ENCODE assay signal across 8 cellular contexts in the genomic region with DNA sequence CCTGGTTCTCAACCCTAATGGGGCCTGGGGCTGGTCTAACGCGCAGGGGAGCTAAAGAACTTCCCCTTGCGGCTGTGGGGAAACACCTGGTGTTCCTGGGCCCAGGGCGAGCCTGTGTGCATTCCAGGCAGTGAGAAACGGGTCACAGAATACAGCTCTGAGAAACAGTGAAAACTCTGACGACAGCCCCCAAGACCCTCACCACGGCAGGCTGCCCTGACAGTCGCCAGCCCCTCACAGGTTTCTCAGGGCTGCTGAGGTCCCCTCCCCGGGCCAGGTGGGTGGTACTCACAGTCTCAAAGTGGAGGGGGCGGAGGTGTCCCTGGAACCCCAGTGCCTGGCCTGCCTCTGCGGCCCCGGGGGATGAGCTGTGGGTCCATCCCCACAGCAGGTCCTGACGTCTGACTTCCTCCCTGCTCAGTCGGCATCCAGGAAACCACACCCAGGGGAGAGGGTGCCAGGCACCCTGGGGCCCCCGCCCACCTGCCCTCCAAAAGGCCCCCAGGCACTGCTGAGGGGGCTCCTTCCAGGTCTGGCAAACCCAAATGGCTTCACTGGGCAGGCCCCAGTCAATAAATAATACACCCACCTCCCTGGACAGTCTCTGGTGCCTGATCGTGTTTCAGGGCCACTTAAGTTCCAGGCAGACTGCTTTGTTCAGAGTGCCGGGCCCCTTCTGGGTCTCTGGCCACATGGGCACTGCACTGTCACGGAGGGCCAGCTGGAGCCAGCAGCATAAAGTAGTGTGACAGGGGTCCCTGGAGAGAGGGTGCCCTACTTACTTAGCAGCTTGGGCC. TPM values are rescaled to one million over a fixed set of nuclear protein-coding genes. Genes with fewer than 3 reads are reported as not detected.
DNase-seq lines count a peak whose midpoint lies in the region; ATAC-seq and TF ChIP-seq lines count a peak whose summit lies in the region.

No MANE protein-coding gene starts in this region.

- no peaks in the 10 kb centered on the region for H4K20me1 ChIP-seq in DOHH2 (ENCODE audit: control insufficient read depth, insufficient read depth, low read depth, low read length)

- H3K4me1 ChIP-seq in DOHH2 (ENCODE audit: control insufficient read depth, low read length), result peaks cover 73% of the 10 kb centered on the region
- H3K4me1 ChIP-seq in gastroesophageal sphincter, result peaks cover 0 to 49% (median 7%) of the 10 kb centered on the region in 3 donors

- TF ChIP-seq CTCF in DOHH2 (IDR thresholded peaks at IDR 0.05; ENCODE audit: low read depth, low read length, poor library complexity, severe bottlenecking), result no peak
- TF ChIP-seq CTCF in gastroesophageal sphincter (IDR thresholded peaks at IDR 0.05), result no peak

- H3K9me3 ChIP-seq in DOHH2 (ENCODE audit: control insufficient read depth, insufficient read depth, low read length) (no peaks in the 10 kb centered on the region), gastroesophageal sphincter (no peaks in the 10 kb centered on the region)

- H3K9me2 ChIP-seq in DOHH2 (replicated peaks; ENCODE audit: control insufficient read depth, low read length), result no peaks in the 10 kb centered on the region

- H3K4me3 ChIP-seq in DOHH2 (ENCODE audit: low read length), result peak overlapping the region; percentile 72
- peak overlapping the region in 1 of 2 donors; percentile 31 for H3K4me3 ChIP-seq in gastroesophageal sphincter

- H3K4me1 Mint-ChIP-seq in activated CD4-positive, alpha-beta T cell treated with anti-CD3 and anti-CD28 coated beads, Interleukin-2, amount 10 ng/mL, durations not matched to agents 7 days and 5 days, result peaks cover 57% of the 10 kb centered on the region
- peaks cover 63 to 95% of the 10 kb centered on the region in 2 donors for H3K4me1 Mint-ChIP-seq in stimulated activated naive B cell treated with anti-CD40 and anti-IgM and Interleukin-4, amounts not matched to agents 10 μg/mL and 1 μg/mL and 100 μg/mL, for 72 hours

- TF ChIP-seq POLR2A in gastroesophageal sphincter (IDR thresholded peaks at IDR 0.05), result peak; percentile 16 to 37

- H3K36me3 Mint-ChIP-seq in activated CD4-positive, alpha-beta T cell treated with anti-CD3 and anti-CD28 coated beads, Interleukin-2, amount 10 ng/mL, durations not matched to agents 7 days and 5 days (ENCODE audit: low read depth), result peaks cover 18% of the 10 kb centered on the region
- H3K36me3 Mint-ChIP-seq in stimulated activated naive B cell treated with anti-CD40 and anti-IgM and Interleukin-4, amounts not matched to agents 10 μg/mL and 1 μg/mL and 100 μg/mL, for 72 hours, result peaks cover 14 to 26% of the 10 kb centered on the region in 2 donors

- H3K27me3 ChIP-seq in DOHH2 (ENCODE audit: control insufficient read depth, low read length) (peaks cover 3% of the 10 kb centered on the region; the same call in 1 of the 2 replicates), gastroesophageal sphincter (no peaks in the 10 kb centered on the region)

- POLR2A ChIA-PET in activated CD4-positive, alpha-beta T cell treated with anti-CD3 and anti-CD28 coated beads, Interleukin-2, amount 10 ng/mL, durations not matched to agents 7 days and 5 days (lab: Charles Lee), result no interaction called here

- H3F3A ChIP-seq in DOHH2 (ENCODE audit: control insufficient read depth, insufficient read depth), result peaks cover 34% of the 10 kb centered on the region

- H3K36me3 ChIP-seq in DOHH2 (ENCODE audit: control insufficient read depth, low read length), result no peaks in the 10 kb centered on the region; the same call in none of the 2 replicates
- H3K36me3 ChIP-seq in gastroesophageal sphincter, result no peaks in the 10 kb centered on the region

- peak overlapping the region; percentile 78 for H3K4me3 Mint-ChIP-seq in activated CD4-positive, alpha-beta T cell treated with anti-CD3 and anti-CD28 coated beads, Interleukin-2, amount 10 ng/mL, durations not matched to agents 7 days and 5 days
- H3K4me3 Mint-ChIP-seq in stimulated activated naive B cell treated with anti-CD40 and anti-IgM and Interleukin-4, amounts not matched to agents 10 μg/mL and 1 μg/mL and 100 μg/mL, for 72 hours, result peak overlapping the region; percentile 81 to 86

- CTCF ChIA-PET in activated CD4-positive, alpha-beta T cell treated with anti-CD3 and anti-CD28 coated beads, Interleukin-2, amount 10 ng/mL, durations not matched to agents 7 days and 5 days (lab: Charles Lee), result interaction anchor here (0.9 to 2.8 kb wide), 6 partner anchors 10 to 378 kb away, joined by 3 to 10 read pairs (median 4); no protein-coding TSS in a partner anchor

- H3K79me2 ChIP-seq in DOHH2 (ENCODE audit: control insufficient read depth, low read length), result no peaks in the 10 kb centered on the region

- peak; percentile 68 for DNase-seq in activated CD4-positive, alpha-beta T cell treated with anti-CD3 and anti-CD28 coated beads, Interleukin-2, amount 10 ng/mL, durations not matched to agents 7 days and 5 days
- DNase-seq in stimulated activated naive B cell treated with anti-CD40 and anti-IgM and Interleukin-4, amounts not matched to agents 10 μg/mL and 1 μg/mL and 100 μg/mL, for 72 hours, result peak; percentile 82
- DNase-seq in pons (ENCODE audit: low spot score), result no peak
- no peak for DNase-seq in GM19240 (ENCODE audit: insufficient read length, low spot score)
- DNase-seq in GF-D8 (lab: John Stamatoyannopoulos, UW), result no peak

- H3K27ac ChIP-seq in DOHH2 (ENCODE audit: low read depth, low read length) (peak overlapping the region; percentile 89), gastroesophageal sphincter (peak overlapping the region; percentile 10 to 79 (median 69))

- H3K27me3 Mint-ChIP-seq in activated CD4-positive, alpha-beta T cell treated with anti-CD3 and anti-CD28 coated beads, Interleukin-2, amount 10 ng/mL, durations not matched to agents 7 days and 5 days, result no peaks in the 10 kb centered on the region
- H3K27me3 Mint-ChIP-seq in stimulated activated naive B cell treated with anti-CD40 and anti-IgM and Interleukin-4, amounts not matched to agents 10 μg/mL and 1 μg/mL and 100 μg/mL, for 72 hours, result no peaks in the 10 kb centered on the region

- no CpG with 5 or more reads among the region's 18 CpGs for WGBS in gastroesophageal sphincter (ENCODE audit: low coverage in 1 of 2), 2 donors

- no peak for TF ChIP-seq EP300 in gastroesophageal sphincter (IDR thresholded peaks at IDR 0.05)

- peak overlapping the region; percentile 99 for H3K27ac Mint-ChIP-seq in activated CD4-positive, alpha-beta T cell treated with anti-CD3 and anti-CD28 coated beads, Interleukin-2, amount 10 ng/mL, durations not matched to agents 7 days and 5 days
- peak overlapping the region; percentile 93 for H3K27ac Mint-ChIP-seq in stimulated activated naive B cell treated with anti-CD40 and anti-IgM and Interleukin-4, amounts not matched to agents 10 μg/mL and 1 μg/mL and 100 μg/mL, for 72 hours

- no peaks in the 10 kb centered on the region for H3K9me3 Mint-ChIP-seq in activated CD4-positive, alpha-beta T cell treated with anti-CD3 and anti-CD28 coated beads, Interleukin-2, amount 10 ng/mL, durations not matched to agents 7 days and 5 days
- H3K9me3 Mint-ChIP-seq in stimulated activated naive B cell treated with anti-CD40 and anti-IgM and Interleukin-4, amounts not matched to agents 10 μg/mL and 1 μg/mL and 100 μg/mL, for 72 hours, result no peaks in the 10 kb centered on the region

- peak overlapping the region; percentile 96 for H3K4me2 ChIP-seq in DOHH2 (ENCODE audit: low read length)

- ATAC-seq in HG02973 (IDR thresholded peaks at IDR 0.05; ENCODE audit: unreplicated experiment), result peak; percentile 22
- peak; percentile 22 for ATAC-seq in gastroesophageal sphincter
- ATAC-seq in stimulated activated naive B cell treated with anti-CD40 and anti-IgM and Interleukin-4, amounts not matched to agents 10 μg/mL and 1 μg/mL and 100 μg/mL, for 72 hours (replicated peaks), result peak; percentile 52

RNA-seq across cellular contexts. Expression of gene IQSEC1, which starts 57.7 kb away (rescaled TPM):
- 10 to 100 TPM; 58.2 to 70.4 TPM for total RNA-seq in activated CD4-positive, alpha-beta T cell treated with anti-CD3 and anti-CD28 coated beads, Interleukin-2, amount 10 ng/mL, durations not matched to agents 7 days and 5 days
- 100 to 1,000 TPM in 1 of 4 donors, 10 to 100 TPM in 3; 49.5 to 104 (median 61.7) TPM for total RNA-seq in gastroesophageal sphincter

Comparison
In these comparisons a context has a peak if more than half of its experiments do, and no peak if none do; other contexts are left out.
1. DNase-seq: peak in activated CD4-positive, alpha-beta T cell treated with anti-CD3 and anti-CD28 coated beads, Interleukin-2, amount 10 ng/mL, durations not matched to agents 7 days and 5 days (single experiment) and stimulated activated naive B cell treated with anti-CD40 and anti-IgM and Interleukin-4, amounts not matched to agents 10 μg/mL and 1 μg/mL and 100 μg/mL, for 72 hours (single experiment); none in pons (single experiment), GM19240 (single experiment) and GF-D8 (single experiment).
2. Peak in every context shown above with its lines, with median percentiles within 50 percentile points of each other: ATAC-seq.